1 cellular context compared by ENCODE assay signal in genomic region chr7:29976265-29976664, GRCh38.
TF ChIP-seq lines count a peak whose summit lies in the region.

No MANE protein-coding gene starts in this region.

TF ChIP-seq in K562, 482 proteins besides CTCF, POLR2A, EP300 and RAD21 (continued from another document):
- no peak for TF ChIP-seq THRAP3 (IDR thresholded peaks at IDR 0.05; ENCODE audit: borderline replicate concordance)
